Comparison of ENCODE assay signal across 12 cellular contexts in genomic region chr22:49735411-49736311, GRCh38.
DNase-seq lines count a peak whose midpoint lies in the region; ATAC-seq and TF ChIP-seq lines count a peak whose summit lies in the region.
"Had no signal": no experiment of that assay in that cellular context is flagged by ENCODE, and none has a peak within 500 bp of the region (broad histone marks: within the 10 kb centered on the region; RNA-seq: fewer than 3 reads in every experiment).

No MANE protein-coding gene starts in this region.

- in situ Hi-C loops in ACHN (cut with HindIII; ENCODE audit: low pct_ligation_motif_present, low pct_unique_long_range_greater_than_20kb, low sequenced_read_pairs) = no loop called here
- in situ Hi-C loops in GM13977 (cut with MboI; ENCODE audit: low pct_unique_long_range_greater_than_20kb, low sequenced_read_pairs, unreplicated experiment) = no loop called here

- TF ChIP-seq CTCF in GM13977 (IDR thresholded peaks at IDR 0.05; ENCODE audit: extremely low read depth, insufficient read depth, missing control alignments) = no peak

- peak; percentile 18; the same call in 1 of the 3 replicates for ATAC-seq in SK-N-SH treated with all-trans-retinoic acid at 6 μM for 48 hours
- no peak for ATAC-seq in left ventricle myocardium superior

- peak; percentile 10 for DNase-seq in ACHN
- peak; percentile 33 for DNase-seq in GM13977 (ENCODE audit: low spot score)
- peak; percentile 86 for DNase-seq in left kidney (ENCODE audit: low read depth, low spot score)
- DNase-seq in DMS153 (lab: John Stamatoyannopoulos, UW) = no peak
- DNase-seq in HuH-7.5 (ENCODE audit: low spot score) = no peak
- no peak for DNase-seq in DMS79 (lab: John Stamatoyannopoulos, UW)
- no peak for DNase-seq in left ventricle myocardium superior
- DNase-seq: NCI-H1092; nucleus accumbens; stimulated activated CD4-positive, alpha-beta T cell treated with anti-CD3 and anti-CD28 coated beads, Interleukin-2, amount 100 ng/mL, for 48 hours; thyroid gland had no signal

- intact Hi-C loops in left ventricle myocardium superior (cut with micrococcal nuclease) = no loop called here

TF ChIP-seq in SK-N-SH treated with all-trans-retinoic acid at 6 μM for 48 hours, 23 proteins besides CTCF, POLR2A, EP300 and RAD21:
- no peak for TF ChIP-seq ZFP30 (CRISPR knock-in tag; IDR thresholded peaks at IDR 0.05)
- no peak for TF ChIP-seq SNAI2 (CRISPR knock-in tag; IDR thresholded peaks at IDR 0.05)
- TF ChIP-seq TOX (CRISPR knock-in tag; IDR thresholded peaks at IDR 0.05; ENCODE audit: borderline replicate concordance) = no peak
- TF ChIP-seq, protein P1, sequence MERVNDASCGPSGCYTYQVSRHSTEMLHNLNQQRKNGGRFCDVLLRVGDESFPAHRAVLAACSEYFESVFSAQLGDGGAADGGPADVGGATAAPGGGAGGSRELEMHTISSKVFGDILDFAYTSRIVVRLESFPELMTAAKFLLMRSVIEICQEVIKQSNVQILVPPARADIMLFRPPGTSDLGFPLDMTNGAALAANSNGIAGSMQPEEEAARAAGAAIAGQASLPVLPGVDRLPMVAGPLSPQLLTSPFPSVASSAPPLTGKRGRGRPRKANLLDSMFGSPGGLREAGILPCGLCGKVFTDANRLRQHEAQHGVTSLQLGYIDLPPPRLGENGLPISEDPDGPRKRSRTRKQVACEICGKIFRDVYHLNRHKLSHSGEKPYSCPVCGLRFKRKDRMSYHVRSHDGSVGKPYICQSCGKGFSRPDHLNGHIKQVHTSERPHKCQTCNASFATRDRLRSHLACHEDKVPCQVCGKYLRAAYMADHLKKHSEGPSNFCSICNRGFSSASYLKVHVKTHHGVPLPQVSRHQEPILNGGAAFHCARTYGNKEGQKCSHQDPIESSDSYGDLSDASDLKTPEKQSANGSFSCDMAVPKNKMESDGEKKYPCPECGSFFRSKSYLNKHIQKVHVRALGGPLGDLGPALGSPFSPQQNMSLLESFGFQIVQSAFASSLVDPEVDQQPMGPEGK (CRISPR knock-in tag; IDR thresholded peaks at IDR 0.05; ENCODE audit: borderline replicate concordance) = no peak
- no peak for TF ChIP-seq ZC3H10 (CRISPR knock-in tag; IDR thresholded peaks at IDR 0.05)
- TF ChIP-seq ARNTL (CRISPR knock-in tag; IDR thresholded peaks at IDR 0.05; ENCODE audit: borderline replicate concordance, low read depth) = no peak
- no peak for TF ChIP-seq OSR1 (CRISPR knock-in tag; IDR thresholded peaks at IDR 0.05)

Comparison
In these comparisons a context has a peak if more than half of its experiments do, and no peak if none do; other contexts are left out.
1. DNase-seq: peak in ACHN (single experiment), GM13977 (single experiment) and left kidney (single experiment); none in DMS153 (single experiment), HuH-7.5 (single experiment), DMS79 (single experiment) and left ventricle myocardium superior (single experiment).